1 cellular context compared by ENCODE assay signal in the genomic region with DNA sequence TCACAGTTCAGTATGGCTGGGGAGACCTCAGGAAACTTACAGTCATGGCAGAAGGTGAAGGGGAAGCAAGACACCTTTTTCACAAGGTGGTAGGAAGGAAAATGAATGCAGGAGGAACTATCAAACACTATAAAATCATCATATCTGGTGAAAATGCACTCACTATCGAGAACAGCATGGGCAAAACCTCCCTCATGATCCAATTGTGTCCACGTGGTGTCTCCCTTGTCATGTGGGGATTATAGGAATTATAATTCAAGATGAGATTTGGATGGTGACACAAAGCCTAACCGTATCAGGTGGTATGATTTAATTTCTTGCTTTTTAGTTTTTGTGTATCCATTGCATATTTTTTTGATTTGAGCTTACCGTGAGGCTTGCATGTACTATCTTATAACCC.
TF ChIP-seq lines count a peak whose summit lies in the region.

No MANE protein-coding gene starts in this region.

TF ChIP-seq in HCT116, 20 proteins besides CTCF, POLR2A, EP300 and RAD21 (continued from another document):
- TF ChIP-seq, protein P1, sequence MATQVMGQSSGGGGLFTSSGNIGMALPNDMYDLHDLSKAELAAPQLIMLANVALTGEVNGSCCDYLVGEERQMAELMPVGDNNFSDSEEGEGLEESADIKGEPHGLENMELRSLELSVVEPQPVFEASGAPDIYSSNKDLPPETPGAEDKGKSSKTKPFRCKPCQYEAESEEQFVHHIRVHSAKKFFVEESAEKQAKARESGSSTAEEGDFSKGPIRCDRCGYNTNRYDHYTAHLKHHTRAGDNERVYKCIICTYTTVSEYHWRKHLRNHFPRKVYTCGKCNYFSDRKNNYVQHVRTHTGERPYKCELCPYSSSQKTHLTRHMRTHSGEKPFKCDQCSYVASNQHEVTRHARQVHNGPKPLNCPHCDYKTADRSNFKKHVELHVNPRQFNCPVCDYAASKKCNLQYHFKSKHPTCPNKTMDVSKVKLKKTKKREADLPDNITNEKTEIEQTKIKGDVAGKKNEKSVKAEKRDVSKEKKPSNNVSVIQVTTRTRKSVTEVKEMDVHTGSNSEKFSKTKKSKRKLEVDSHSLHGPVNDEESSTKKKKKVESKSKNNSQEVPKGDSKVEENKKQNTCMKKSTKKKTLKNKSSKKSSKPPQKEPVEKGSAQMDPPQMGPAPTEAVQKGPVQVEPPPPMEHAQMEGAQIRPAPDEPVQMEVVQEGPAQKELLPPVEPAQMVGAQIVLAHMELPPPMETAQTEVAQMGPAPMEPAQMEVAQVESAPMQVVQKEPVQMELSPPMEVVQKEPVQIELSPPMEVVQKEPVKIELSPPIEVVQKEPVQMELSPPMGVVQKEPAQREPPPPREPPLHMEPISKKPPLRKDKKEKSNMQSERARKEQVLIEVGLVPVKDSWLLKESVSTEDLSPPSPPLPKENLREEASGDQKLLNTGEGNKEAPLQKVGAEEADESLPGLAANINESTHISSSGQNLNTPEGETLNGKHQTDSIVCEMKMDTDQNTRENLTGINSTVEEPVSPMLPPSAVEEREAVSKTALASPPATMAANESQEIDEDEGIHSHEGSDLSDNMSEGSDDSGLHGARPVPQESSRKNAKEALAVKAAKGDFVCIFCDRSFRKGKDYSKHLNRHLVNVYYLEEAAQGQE (IDR thresholded peaks at IDR 0.05; ENCODE audit: low read depth) = no peak
- TF ChIP-seq, protein P2, sequence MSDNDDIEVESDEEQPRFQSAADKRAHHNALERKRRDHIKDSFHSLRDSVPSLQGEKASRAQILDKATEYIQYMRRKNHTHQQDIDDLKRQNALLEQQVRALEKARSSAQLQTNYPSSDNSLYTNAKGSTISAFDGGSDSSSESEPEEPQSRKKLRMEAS (IDR thresholded peaks at IDR 0.05) = no peak
- no peak for TF ChIP-seq JUND (IDR thresholded peaks at IDR 0.05)
